In the genomic region with DNA sequence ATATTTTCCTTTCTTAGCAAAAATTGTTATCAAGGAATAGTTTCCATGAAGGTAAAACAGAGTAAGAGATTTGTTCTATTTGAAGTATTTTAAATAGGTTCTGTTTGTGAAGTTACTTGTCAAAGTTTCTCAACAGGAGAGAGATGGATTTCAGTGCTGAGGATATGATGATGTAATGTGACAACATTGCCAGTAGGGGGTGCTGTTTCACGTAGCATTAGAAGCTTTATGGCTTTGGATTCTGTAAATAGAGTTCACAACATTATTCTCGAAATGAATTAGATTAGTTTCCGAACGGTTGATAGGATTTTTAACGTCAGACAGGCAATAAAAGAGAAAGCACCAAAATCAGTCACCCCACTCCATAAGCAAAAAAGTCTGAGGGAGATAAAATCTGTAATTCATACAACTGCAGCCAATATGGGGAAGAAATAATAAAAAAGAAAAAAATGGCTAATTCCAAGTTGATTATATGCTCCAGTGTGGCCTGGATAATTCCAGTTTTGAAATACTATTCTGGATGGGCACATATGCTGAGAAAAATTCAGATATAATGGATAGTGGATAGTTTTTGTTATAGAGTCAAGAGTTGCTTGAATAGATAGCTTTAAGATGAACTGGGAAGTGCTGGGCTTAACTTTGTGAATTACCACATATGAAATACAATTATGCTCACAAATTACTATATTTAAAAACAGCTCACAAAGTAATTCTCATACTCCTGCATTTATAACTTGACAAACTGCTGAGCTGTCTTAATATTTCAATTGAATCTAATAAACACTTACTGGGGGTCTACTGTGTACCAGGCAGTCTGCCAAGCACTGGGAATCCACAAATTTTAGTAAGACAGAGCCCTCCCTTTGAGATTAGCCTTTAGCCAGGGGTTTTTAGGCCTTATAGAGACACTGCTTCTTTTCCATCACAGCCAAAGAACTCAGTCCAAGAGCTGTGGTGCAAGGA, we compare ENCODE assay signal across 8 cellular contexts.
DNase-seq lines count a peak whose midpoint lies in the region; ATAC-seq, FAIRE-seq and TF ChIP-seq lines count a peak whose summit lies in the region.

No MANE protein-coding gene starts in this region.

- no peaks in the 10 kb centered on the region for H3K79me2 ChIP-seq in GM23338 (replicated peaks; ENCODE audit: insufficient read depth)

- H4K20me1 ChIP-seq in GM23338 (replicated peaks; ENCODE audit: insufficient read depth), result no peaks in the 10 kb centered on the region

- H3K4me2 ChIP-seq in GM23338, result no peak overlapping the region

- H3K36me3 Mint-ChIP-seq in GM23338 (ENCODE audit: low read depth), result no peaks in the 10 kb centered on the region

- DNase-seq in heart left ventricle, result peak in 1 of 5 donors; percentile 21
- no peak for DNase-seq in Right ventricle myocardium superior
- peak; percentile 78 for DNase-seq in GM23338 (ENCODE audit: low spot score)
- peak; percentile 58 for DNase-seq in M059J (ENCODE audit: low read depth)
- DNase-seq in SHP77 treated with DMSO at 0.1 percent for 48 hours (lab: John Stamatoyannopoulos, UW), result peak; percentile 55
- DNase-seq in medulla oblongata (ENCODE audit: extremely low spot score), result peak; percentile 84
- no peak for DNase-seq in upper lobe of right lung

- H3K9me3 ChIP-seq in heart left ventricle, result no peaks in the 10 kb centered on the region
- H3K9me3 ChIP-seq in upper lobe of right lung, result no peaks in the 10 kb centered on the region

- peaks cover 3% of the 10 kb centered on the region for H3K27me3 Mint-ChIP-seq in GM23338 (ENCODE audit: insufficient read depth, low read depth, poor library complexity)

- H3F3A ChIP-seq in GM23338 (replicated peaks; ENCODE audit: low read depth), result no peaks in the 10 kb centered on the region

- H3K27me3 ChIP-seq in heart left ventricle (peaks cover 0 to 5% (median 0%) of the 10 kb centered on the region in 9 donors), GM23338 (ENCODE audit: insufficient read depth) (no peaks in the 10 kb centered on the region), upper lobe of right lung (peaks cover 3% of the 10 kb centered on the region)

- no peak for TF ChIP-seq POLR2A in heart left ventricle (IDR thresholded peaks at IDR 0.05)

- peak in 2 of 4 donors; percentile 64 to 69 for ATAC-seq in heart left ventricle
- ATAC-seq in Right ventricle myocardium superior (ENCODE audit: poor library complexity), result no peak
- ATAC-seq in GM23338, result peak; percentile 57
- ATAC-seq in upper lobe of right lung, result peak; percentile 87

- intact Hi-C loops in heart left ventricle (cut with DNase I), result loop anchor here (2.0 to 10.0 kb wide), 9 partner anchors 138 to 860 kb away; no protein-coding TSS in a partner anchor
- intact Hi-C loops in Right ventricle myocardium superior (cut with DNase I), result loop anchor here (5.0 kb wide), 1 partner anchor 138 kb away; no protein-coding TSS in a partner anchor
- intact Hi-C loops in upper lobe of right lung (cut with DNase I), result no loop called here

- H3K27ac Mint-ChIP-seq in GM23338, result no peak overlapping the region

- peaks cover 5% of the 10 kb centered on the region for H3K4me1 Mint-ChIP-seq in GM23338

- H3K4me3 Mint-ChIP-seq in GM23338, result no peak overlapping the region

- peak; percentile 64 for FAIRE-seq in colon (lab: Jason Lieb, UNC)

- H3K4me3 ChIP-seq in heart left ventricle, result no peak overlapping the region
- no peak overlapping the region for H3K4me3 ChIP-seq in GM23338
- no peak overlapping the region for H3K4me3 ChIP-seq in upper lobe of right lung

- 1% methylated on average over 5 of the region's 5 CpGs for WGBS in heart left ventricle, 4 donors

- H3K27ac ChIP-seq in heart left ventricle (no peak overlapping the region), GM23338 (ENCODE audit: low read depth) (no peak overlapping the region), upper lobe of right lung (no peak overlapping the region)

- peaks cover 0 to 3% (median 0%) of the 10 kb centered on the region in 12 donors for H3K4me1 ChIP-seq in heart left ventricle
- no peaks in the 10 kb centered on the region for H3K4me1 ChIP-seq in GM23338 (ENCODE audit: insufficient read depth)
- H3K4me1 ChIP-seq in upper lobe of right lung, result no peaks in the 10 kb centered on the region

- no peaks in the 10 kb centered on the region for H3K36me3 ChIP-seq in heart left ventricle
- H3K36me3 ChIP-seq in GM23338 (ENCODE audit: insufficient read depth), result no peaks in the 10 kb centered on the region
- no peaks in the 10 kb centered on the region for H3K36me3 ChIP-seq in upper lobe of right lung

- TF ChIP-seq CTCF in heart left ventricle (IDR thresholded peaks at IDR 0.05) (peak; percentile 80 to 96 (median 88)), GM23338 (conservative IDR thresholded peaks at IDR 0.05; ENCODE audit: low read depth in 2 of 2) (peak; percentile 91 to 95), upper lobe of right lung (IDR thresholded peaks at IDR 0.05) (peak; percentile 89)

- no peak overlapping the region for H2AFZ ChIP-seq in GM23338

- H3K9me2 ChIP-seq in GM23338 (ENCODE audit: insufficient read depth), result no peaks in the 10 kb centered on the region

- H3K9me3 Mint-ChIP-seq in GM23338, result no peaks in the 10 kb centered on the region

TF ChIP-seq in GM23338, 12 proteins besides CTCF, POLR2A, EP300 and RAD21 (continues in another document):
- TF ChIP-seq, protein P1, sequence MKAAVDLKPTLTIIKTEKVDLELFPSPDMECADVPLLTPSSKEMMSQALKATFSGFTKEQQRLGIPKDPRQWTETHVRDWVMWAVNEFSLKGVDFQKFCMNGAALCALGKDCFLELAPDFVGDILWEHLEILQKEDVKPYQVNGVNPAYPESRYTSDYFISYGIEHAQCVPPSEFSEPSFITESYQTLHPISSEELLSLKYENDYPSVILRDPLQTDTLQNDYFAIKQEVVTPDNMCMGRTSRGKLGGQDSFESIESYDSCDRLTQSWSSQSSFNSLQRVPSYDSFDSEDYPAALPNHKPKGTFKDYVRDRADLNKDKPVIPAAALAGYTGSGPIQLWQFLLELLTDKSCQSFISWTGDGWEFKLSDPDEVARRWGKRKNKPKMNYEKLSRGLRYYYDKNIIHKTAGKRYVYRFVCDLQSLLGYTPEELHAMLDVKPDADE (IDR thresholded peaks at IDR 0.05), result no peak
- TF ChIP-seq EZH2phosphoT487 (IDR thresholded peaks at IDR 0.05; ENCODE audit: unreplicated experiment), result no peak
- TF ChIP-seq, protein P2, sequence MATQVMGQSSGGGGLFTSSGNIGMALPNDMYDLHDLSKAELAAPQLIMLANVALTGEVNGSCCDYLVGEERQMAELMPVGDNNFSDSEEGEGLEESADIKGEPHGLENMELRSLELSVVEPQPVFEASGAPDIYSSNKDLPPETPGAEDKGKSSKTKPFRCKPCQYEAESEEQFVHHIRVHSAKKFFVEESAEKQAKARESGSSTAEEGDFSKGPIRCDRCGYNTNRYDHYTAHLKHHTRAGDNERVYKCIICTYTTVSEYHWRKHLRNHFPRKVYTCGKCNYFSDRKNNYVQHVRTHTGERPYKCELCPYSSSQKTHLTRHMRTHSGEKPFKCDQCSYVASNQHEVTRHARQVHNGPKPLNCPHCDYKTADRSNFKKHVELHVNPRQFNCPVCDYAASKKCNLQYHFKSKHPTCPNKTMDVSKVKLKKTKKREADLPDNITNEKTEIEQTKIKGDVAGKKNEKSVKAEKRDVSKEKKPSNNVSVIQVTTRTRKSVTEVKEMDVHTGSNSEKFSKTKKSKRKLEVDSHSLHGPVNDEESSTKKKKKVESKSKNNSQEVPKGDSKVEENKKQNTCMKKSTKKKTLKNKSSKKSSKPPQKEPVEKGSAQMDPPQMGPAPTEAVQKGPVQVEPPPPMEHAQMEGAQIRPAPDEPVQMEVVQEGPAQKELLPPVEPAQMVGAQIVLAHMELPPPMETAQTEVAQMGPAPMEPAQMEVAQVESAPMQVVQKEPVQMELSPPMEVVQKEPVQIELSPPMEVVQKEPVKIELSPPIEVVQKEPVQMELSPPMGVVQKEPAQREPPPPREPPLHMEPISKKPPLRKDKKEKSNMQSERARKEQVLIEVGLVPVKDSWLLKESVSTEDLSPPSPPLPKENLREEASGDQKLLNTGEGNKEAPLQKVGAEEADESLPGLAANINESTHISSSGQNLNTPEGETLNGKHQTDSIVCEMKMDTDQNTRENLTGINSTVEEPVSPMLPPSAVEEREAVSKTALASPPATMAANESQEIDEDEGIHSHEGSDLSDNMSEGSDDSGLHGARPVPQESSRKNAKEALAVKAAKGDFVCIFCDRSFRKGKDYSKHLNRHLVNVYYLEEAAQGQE (IDR thresholded peaks at IDR 0.05; ENCODE audit: unreplicated experiment), result no peak
- no peak for TF ChIP-seq POLR2AphosphoS5 (IDR thresholded peaks at IDR 0.05; ENCODE audit: low read depth)
- no peak for TF ChIP-seq CREB1 (CRISPR knock-in tag; IDR thresholded peaks at IDR 0.05; ENCODE audit: low read depth)

Comparison
In these comparisons a context has a peak if more than half of its experiments do, and no peak if none do; other contexts are left out.
1. DNase-seq: peak in GM23338 (single experiment), M059J (single experiment), SHP77 treated with DMSO at 0.1 percent for 48 hours (single experiment) and medulla oblongata (single experiment); none in Right ventricle myocardium superior (single experiment) and upper lobe of right lung (single experiment).
2. Peak in every context shown above with its lines, with median percentiles within 50 percentile points of each other: CTCF ChIP-seq.